In the genomic region with DNA sequence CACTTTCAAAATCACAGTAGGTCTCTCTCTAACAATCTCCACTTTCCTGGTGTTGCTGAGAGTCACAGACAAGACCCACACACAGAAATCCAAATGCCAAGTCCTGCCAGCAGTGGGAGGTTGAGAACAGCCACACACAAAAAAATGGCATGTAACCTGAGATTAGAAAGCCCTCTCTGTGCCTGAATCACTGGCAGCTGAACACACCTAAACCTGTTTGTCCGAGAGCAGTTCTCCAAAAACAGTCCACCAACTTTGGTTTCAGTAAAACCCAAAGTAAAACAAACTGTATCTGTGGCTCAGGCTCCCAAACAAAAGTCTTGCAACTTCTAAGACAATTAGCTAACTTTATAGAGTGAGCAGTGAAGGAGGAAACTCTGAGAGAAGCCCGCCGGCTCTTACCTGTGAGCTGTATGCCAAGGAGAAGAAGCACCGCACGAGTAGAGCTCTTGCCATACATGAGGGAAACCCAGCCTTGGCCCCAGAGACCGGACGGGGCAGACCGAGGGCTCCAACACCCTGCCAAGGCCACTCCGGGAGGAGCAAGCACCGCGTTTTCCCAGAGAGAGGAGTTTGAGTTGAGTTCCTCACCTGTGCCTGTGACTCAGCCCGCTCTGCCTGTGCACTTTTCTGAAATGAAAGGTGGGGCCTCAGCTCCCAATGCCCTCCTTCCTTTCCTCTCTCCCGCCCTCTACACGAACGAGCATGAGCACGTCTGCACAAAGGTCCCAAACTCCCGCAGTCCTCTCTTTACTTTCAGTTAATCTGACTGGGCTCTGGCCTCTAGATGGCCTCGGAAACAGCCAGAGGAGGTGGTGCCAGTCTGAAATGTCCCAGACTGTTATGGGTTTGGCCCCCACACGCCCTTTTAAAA, we compare ENCODE assay signal across 1 cellular context.
TF ChIP-seq lines count a peak whose summit lies in the region.

A gene (minus strand): TSS at position 604 of the 874 bp plus-strand sequence. CDS start 144 bp downstream, at position 460.

TF ChIP-seq in HepG2, 621 proteins besides CTCF, POLR2A, EP300 and RAD21 (continued from another document and continues in another):
- TF ChIP-seq, protein P1, sequence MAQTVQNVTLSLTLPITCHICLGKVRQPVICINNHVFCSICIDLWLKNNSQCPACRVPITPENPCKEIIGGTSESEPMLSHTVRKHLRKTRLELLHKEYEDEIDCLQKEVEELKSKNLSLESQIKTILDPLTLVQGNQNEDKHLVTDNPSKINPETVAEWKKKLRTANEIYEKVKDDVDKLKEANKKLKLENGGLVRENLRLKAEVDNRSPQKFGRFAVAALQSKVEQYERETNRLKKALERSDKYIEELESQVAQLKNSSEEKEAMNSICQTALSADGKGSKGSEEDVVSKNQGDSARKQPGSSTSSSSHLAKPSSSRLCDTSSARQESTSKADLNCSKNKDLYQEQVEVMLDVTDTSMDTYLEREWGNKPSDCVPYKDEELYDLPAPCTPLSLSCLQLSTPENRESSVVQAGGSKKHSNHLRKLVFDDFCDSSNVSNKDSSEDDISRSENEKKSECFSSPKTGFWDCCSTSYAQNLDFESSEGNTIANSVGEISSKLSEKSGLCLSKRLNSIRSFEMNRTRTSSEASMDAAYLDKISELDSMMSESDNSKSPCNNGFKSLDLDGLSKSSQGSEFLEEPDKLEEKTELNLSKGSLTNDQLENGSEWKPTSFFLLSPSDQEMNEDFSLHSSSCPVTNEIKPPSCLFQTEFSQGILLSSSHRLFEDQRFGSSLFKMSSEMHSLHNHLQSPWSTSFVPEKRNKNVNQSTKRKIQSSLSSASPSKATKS (CRISPR knock-in tag; IDR thresholded peaks at IDR 0.05): no peak
- TF ChIP-seq JARID2 (CRISPR knock-in tag; IDR thresholded peaks at IDR 0.05; ENCODE audit: insufficient replicate concordance): no peak
- no peak for TF ChIP-seq NCOR1 (IDR thresholded peaks at IDR 0.05; ENCODE audit: borderline replicate concordance, low read length)
- no peak for TF ChIP-seq SRY (CRISPR knock-in tag; IDR thresholded peaks at IDR 0.05)
- TF ChIP-seq, protein P2, sequence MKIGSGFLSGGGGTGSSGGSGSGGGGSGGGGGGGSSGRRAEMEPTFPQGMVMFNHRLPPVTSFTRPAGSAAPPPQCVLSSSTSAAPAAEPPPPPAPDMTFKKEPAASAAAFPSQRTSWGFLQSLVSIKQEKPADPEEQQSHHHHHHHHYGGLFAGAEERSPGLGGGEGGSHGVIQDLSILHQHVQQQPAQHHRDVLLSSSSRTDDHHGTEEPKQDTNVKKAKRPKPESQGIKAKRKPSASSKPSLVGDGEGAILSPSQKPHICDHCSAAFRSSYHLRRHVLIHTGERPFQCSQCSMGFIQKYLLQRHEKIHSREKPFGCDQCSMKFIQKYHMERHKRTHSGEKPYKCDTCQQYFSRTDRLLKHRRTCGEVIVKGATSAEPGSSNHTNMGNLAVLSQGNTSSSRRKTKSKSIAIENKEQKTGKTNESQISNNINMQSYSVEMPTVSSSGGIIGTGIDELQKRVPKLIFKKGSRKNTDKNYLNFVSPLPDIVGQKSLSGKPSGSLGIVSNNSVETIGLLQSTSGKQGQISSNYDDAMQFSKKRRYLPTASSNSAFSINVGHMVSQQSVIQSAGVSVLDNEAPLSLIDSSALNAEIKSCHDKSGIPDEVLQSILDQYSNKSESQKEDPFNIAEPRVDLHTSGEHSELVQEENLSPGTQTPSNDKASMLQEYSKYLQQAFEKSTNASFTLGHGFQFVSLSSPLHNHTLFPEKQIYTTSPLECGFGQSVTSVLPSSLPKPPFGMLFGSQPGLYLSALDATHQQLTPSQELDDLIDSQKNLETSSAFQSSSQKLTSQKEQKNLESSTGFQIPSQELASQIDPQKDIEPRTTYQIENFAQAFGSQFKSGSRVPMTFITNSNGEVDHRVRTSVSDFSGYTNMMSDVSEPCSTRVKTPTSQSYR (CRISPR knock-in tag; IDR thresholded peaks at IDR 0.05; ENCODE audit: borderline replicate concordance): no peak
- peak; percentile 27; the same call in 1 of the 2 replicates for TF ChIP-seq GABPB1 (CRISPR knock-in tag; IDR thresholded peaks at IDR 0.05)
- no peak for TF ChIP-seq CC2D1A (CRISPR knock-in tag; IDR thresholded peaks at IDR 0.05)
- no peak for TF ChIP-seq KAT2B (IDR thresholded peaks at IDR 0.05; ENCODE audit: borderline replicate concordance, low read depth, low read length)
- no peak for TF ChIP-seq DPF2 (CRISPR knock-in tag; IDR thresholded peaks at IDR 0.05; ENCODE audit: borderline replicate concordance, low read depth)
- TF ChIP-seq ZNF746 (CRISPR knock-in tag; IDR thresholded peaks at IDR 0.05): no peak; the same call in 1 of the 2 replicates
- TF ChIP-seq FOXA1 (IDR thresholded peaks at IDR 0.05): no peak
- TF ChIP-seq FOXA1 (CRISPR knock-in tag; IDR thresholded peaks at IDR 0.05): no peak
- TF ChIP-seq SAFB2 (CRISPR knock-in tag; IDR thresholded peaks at IDR 0.05; ENCODE audit: borderline replicate concordance, low read depth): no peak
- no peak for TF ChIP-seq THAP11 (CRISPR knock-in tag; IDR thresholded peaks at IDR 0.05)
- TF ChIP-seq BHLHE40 (IDR thresholded peaks at IDR 0.05; ENCODE audit: low read length): no peak
- no peak for TF ChIP-seq ZNF143 (CRISPR knock-in tag; IDR thresholded peaks at IDR 0.05)
- TF ChIP-seq ZSCAN30 (CRISPR knock-in tag; IDR thresholded peaks at IDR 0.05): no peak
- TF ChIP-seq, protein P3, sequence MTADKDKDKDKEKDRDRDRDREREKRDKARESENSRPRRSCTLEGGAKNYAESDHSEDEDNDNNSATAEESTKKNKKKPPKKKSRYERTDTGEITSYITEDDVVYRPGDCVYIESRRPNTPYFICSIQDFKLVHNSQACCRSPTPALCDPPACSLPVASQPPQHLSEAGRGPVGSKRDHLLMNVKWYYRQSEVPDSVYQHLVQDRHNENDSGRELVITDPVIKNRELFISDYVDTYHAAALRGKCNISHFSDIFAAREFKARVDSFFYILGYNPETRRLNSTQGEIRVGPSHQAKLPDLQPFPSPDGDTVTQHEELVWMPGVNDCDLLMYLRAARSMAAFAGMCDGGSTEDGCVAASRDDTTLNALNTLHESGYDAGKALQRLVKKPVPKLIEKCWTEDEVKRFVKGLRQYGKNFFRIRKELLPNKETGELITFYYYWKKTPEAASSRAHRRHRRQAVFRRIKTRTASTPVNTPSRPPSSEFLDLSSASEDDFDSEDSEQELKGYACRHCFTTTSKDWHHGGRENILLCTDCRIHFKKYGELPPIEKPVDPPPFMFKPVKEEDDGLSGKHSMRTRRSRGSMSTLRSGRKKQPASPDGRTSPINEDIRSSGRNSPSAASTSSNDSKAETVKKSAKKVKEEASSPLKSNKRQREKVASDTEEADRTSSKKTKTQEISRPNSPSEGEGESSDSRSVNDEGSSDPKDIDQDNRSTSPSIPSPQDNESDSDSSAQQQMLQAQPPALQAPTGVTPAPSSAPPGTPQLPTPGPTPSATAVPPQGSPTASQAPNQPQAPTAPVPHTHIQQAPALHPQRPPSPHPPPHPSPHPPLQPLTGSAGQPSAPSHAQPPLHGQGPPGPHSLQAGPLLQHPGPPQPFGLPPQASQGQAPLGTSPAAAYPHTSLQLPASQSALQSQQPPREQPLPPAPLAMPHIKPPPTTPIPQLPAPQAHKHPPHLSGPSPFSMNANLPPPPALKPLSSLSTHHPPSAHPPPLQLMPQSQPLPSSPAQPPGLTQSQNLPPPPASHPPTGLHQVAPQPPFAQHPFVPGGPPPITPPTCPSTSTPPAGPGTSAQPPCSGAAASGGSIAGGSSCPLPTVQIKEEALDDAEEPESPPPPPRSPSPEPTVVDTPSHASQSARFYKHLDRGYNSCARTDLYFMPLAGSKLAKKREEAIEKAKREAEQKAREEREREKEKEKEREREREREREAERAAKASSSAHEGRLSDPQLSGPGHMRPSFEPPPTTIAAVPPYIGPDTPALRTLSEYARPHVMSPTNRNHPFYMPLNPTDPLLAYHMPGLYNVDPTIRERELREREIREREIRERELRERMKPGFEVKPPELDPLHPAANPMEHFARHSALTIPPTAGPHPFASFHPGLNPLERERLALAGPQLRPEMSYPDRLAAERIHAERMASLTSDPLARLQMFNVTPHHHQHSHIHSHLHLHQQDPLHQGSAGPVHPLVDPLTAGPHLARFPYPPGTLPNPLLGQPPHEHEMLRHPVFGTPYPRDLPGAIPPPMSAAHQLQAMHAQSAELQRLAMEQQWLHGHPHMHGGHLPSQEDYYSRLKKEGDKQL (CRISPR knock-in tag; IDR thresholded peaks at IDR 0.05; ENCODE audit: low read depth): no peak
- no peak for TF ChIP-seq ONECUT2 (CRISPR knock-in tag; IDR thresholded peaks at IDR 0.05)
- TF ChIP-seq ZNF557 (CRISPR knock-in tag; IDR thresholded peaks at IDR 0.05): no peak
- TF ChIP-seq, protein P4, sequence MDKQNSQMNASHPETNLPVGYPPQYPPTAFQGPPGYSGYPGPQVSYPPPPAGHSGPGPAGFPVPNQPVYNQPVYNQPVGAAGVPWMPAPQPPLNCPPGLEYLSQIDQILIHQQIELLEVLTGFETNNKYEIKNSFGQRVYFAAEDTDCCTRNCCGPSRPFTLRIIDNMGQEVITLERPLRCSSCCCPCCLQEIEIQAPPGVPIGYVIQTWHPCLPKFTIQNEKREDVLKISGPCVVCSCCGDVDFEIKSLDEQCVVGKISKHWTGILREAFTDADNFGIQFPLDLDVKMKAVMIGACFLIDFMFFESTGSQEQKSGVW (CRISPR knock-in tag; IDR thresholded peaks at IDR 0.05; ENCODE audit: borderline replicate concordance): no peak
- TF ChIP-seq ZNF766 (CRISPR knock-in tag; IDR thresholded peaks at IDR 0.05; ENCODE audit: borderline replicate concordance): no peak
- TF ChIP-seq, protein P5, sequence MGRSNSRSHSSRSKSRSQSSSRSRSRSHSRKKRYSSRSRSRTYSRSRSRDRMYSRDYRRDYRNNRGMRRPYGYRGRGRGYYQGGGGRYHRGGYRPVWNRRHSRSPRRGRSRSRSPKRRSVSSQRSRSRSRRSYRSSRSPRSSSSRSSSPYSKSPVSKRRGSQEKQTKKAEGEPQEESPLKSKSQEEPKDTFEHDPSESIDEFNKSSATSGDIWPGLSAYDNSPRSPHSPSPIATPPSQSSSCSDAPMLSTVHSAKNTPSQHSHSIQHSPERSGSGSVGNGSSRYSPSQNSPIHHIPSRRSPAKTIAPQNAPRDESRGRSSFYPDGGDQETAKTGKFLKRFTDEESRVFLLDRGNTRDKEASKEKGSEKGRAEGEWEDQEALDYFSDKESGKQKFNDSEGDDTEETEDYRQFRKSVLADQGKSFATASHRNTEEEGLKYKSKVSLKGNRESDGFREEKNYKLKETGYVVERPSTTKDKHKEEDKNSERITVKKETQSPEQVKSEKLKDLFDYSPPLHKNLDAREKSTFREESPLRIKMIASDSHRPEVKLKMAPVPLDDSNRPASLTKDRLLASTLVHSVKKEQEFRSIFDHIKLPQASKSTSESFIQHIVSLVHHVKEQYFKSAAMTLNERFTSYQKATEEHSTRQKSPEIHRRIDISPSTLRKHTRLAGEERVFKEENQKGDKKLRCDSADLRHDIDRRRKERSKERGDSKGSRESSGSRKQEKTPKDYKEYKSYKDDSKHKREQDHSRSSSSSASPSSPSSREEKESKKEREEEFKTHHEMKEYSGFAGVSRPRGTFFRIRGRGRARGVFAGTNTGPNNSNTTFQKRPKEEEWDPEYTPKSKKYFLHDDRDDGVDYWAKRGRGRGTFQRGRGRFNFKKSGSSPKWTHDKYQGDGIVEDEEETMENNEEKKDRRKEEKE (IDR thresholded peaks at IDR 0.05): no peak
- TF ChIP-seq, protein P6, sequence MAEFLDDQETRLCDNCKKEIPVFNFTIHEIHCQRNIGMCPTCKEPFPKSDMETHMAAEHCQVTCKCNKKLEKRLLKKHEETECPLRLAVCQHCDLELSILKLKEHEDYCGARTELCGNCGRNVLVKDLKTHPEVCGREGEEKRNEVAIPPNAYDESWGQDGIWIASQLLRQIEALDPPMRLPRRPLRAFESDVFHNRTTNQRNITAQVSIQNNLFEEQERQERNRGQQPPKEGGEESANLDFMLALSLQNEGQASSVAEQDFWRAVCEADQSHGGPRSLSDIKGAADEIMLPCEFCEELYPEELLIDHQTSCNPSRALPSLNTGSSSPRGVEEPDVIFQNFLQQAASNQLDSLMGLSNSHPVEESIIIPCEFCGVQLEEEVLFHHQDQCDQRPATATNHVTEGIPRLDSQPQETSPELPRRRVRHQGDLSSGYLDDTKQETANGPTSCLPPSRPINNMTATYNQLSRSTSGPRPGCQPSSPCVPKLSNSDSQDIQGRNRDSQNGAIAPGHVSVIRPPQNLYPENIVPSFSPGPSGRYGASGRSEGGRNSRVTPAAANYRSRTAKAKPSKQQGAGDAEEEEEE (CRISPR knock-in tag; IDR thresholded peaks at IDR 0.05; ENCODE audit: borderline replicate concordance): no peak
- TF ChIP-seq, protein P7, sequence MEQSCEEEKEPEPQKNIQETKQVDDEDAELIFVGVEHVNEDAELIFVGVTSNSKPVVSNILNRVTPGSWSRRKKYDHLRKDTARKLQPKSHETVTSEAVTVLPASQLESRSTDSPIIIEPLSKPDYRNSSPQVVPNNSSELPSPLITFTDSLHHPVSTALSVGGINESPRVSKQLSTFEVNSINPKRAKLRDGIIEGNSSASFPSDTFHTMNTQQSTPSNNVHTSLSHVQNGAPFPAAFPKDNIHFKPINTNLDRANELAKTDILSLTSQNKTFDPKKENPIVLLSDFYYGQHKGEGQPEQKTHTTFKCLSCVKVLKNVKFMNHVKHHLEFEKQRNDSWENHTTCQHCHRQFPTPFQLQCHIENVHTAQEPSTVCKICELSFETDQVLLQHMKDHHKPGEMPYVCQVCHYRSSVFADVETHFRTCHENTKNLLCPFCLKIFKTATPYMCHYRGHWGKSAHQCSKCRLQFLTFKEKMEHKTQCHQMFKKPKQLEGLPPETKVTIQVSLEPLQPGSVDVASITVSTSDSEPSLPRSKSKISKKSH (CRISPR knock-in tag; IDR thresholded peaks at IDR 0.05; ENCODE audit: borderline replicate concordance): no peak
